ENCODE assay signal across 14 cellular contexts in the genomic region with DNA sequence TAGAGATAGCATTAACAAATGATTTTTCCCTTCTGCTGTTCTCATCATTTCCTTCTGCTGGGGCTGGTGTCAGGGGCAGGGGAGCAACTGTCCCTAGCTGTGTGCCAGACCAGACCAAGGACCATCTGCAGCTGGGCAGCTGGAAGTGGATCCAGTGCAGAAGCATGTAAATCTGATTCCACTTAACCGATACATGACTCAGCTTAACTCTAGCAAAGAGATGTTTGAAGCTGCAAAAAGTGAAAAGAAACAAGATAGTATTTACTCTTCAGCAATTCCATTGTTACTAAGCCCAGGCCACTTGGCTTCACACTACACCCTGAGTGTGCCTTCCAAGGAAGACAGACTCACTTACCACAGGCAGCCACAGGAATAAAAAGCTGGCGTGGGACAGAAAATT.
A peak's percentile ranks its signal among the peaks of the same experiment; 100 is the strongest.
DNase-seq lines count a peak whose midpoint lies in the region; TF ChIP-seq lines count a peak whose summit lies in the region.
"Had no signal": no experiment of that assay in that cellular context is flagged by ENCODE, and none has a peak within 500 bp of the region (broad histone marks: within the 10 kb centered on the region; RNA-seq: fewer than 3 reads in every experiment).

No MANE protein-coding gene starts in this region.

- WGBS in H9 (ENCODE audit: extremely low coverage, insufficient read length, low lambda C conversion rate): no CpG with 5 or more reads among the region's 2 CpGs

- H3K23ac ChIP-seq in H9 (ENCODE audit: insufficient read length, low read depth, low read length): no peak overlapping the region

- no peak overlapping the region for H4K5ac ChIP-seq in H9 (ENCODE audit: insufficient read length, low read depth, low read length)

- H2BK12ac ChIP-seq in H9 (ENCODE audit: insufficient read length, low read depth, low read length): no peak overlapping the region

- DNase-seq in DMS53 treated with DMSO at 0.1 percent for 48 hours (lab: John Stamatoyannopoulos, UW; ENCODE audit: unreplicated experiment) (peak; percentile 58), NCI-H524 (lab: John Stamatoyannopoulos, UW) (peak; percentile 36 to 68), fibroblast of mammary gland (ENCODE audit: low read depth) (peak; percentile 77), progenitor cell of endocrine pancreas (ENCODE audit: low spot score, unreplicated experiment) (no peak), LoVo (ENCODE audit: low spot score) (no peak), H9 (no peak), NCI-H1092 (lab: John Stamatoyannopoulos, UW) (no peak)
- DNase-seq in CD4-positive, alpha-beta memory T cell: no peak
- DNase-seq: activated gamma-delta T cell; effector memory CD8-positive, alpha-beta T cell; NCI-H1105; stimulated activated CD4-positive, alpha-beta T cell treated with anti-CD3 and anti-CD28 coated beads, Interleukin-2, amount 100 ng/mL, for 24 hours; trophoblast cell had no signal

- intact Hi-C loops in CD4-positive, alpha-beta memory T cell (cut with micrococcal nuclease): no loop called here

- H2BK20ac ChIP-seq in H9 (ENCODE audit: low read depth, low read length, poor library complexity, severe bottlenecking): no peak overlapping the region

- no peaks in the 10 kb centered on the region for H3K79me2 ChIP-seq in H9 (ENCODE audit: insufficient read depth, low read length)

- no peaks in the 10 kb centered on the region for H3K4me1 Mint-ChIP-seq in progenitor cell of endocrine pancreas (ENCODE audit: low read depth)
- H3K4me1 Mint-ChIP-seq in CD4-positive, alpha-beta memory T cell: peaks cover 0 to 2% (median 0%) of the 10 kb centered on the region in 4 donors
- H3K4me1 Mint-ChIP-seq in H9: peaks cover 4 to 26% of the 10 kb centered on the region in 2 experiments; a peak in 3 of 4 replicates
- H3K4me1 Mint-ChIP-seq: IgD-negative memory B cell had no signal

- TF ChIP-seq CTCF in fibroblast of mammary gland (conservative IDR thresholded peaks at IDR 0.05; ENCODE audit: control insufficient read depth, insufficient read depth, low read depth, low read length): no peak
- no peak for TF ChIP-seq CTCF in progenitor cell of endocrine pancreas (IDR thresholded peaks at IDR 0.05; ENCODE audit: unreplicated experiment)
- no peak for TF ChIP-seq CTCF in H9 (conservative IDR thresholded peaks at IDR 0.05)

- no peak overlapping the region for H2AFZ ChIP-seq in H9 (ENCODE audit: low read length)

- no peak overlapping the region for H4K8ac ChIP-seq in H9 (replicated peaks; ENCODE audit: insufficient read length, low read depth, low read length)

- H3K4me2 ChIP-seq in H9 (ENCODE audit: insufficient read depth, insufficient read length, low read length): no peak overlapping the region

- H3K18ac ChIP-seq in H9 (ENCODE audit: insufficient read length, low read depth, low read length): no peak overlapping the region

- H3K36me3 Mint-ChIP-seq in progenitor cell of endocrine pancreas (ENCODE audit: insufficient read depth): no peaks in the 10 kb centered on the region
- H3K36me3 Mint-ChIP-seq in CD4-positive, alpha-beta memory T cell: peaks cover 0 to 1% of the 10 kb centered on the region in 2 donors
- H3K36me3 Mint-ChIP-seq in H9 (ENCODE audit: insufficient read depth in 1 of 3, low read depth in 3 of 3): peaks cover 0 to 6% (median 3%) of the 10 kb centered on the region in 3 experiments; a peak in 4 of 7 replicates
- H3K36me3 Mint-ChIP-seq: IgD-negative memory B cell had no signal

- H3K9ac ChIP-seq in H9 (ENCODE audit: extremely low read depth, insufficient read length, low read length): no peak overlapping the region

- no peak overlapping the region for H3K4ac ChIP-seq in H9 (ENCODE audit: low read depth, low read length)

- no peak overlapping the region for H3K14ac ChIP-seq in H9 (ENCODE audit: insufficient read depth, low read length)

- H3K27ac ChIP-seq in CD4-positive, alpha-beta memory T cell (ENCODE audit: low read depth, low read length): no peak overlapping the region
- no peak overlapping the region for H3K27ac ChIP-seq in H9 (ENCODE audit: insufficient read length, low read depth, low read length)

- no peaks in the 10 kb centered on the region for H3K27me3 ChIP-seq in CD4-positive, alpha-beta memory T cell (ENCODE audit: insufficient read depth, low read length)
- H3K27me3 ChIP-seq in H9 (ENCODE audit: insufficient read depth, low read length): no peaks in the 10 kb centered on the region

- CTCF ChIA-PET in CD4-positive, alpha-beta memory T cell (lab: Charles Lee; ENCODE audit: partially characterized antibody): interaction anchor here (1.1 kb wide), 2 partner anchors 9 to 11 kb away, joined by 3 read pairs; no protein-coding TSS in a partner anchor

- H2BK120ac ChIP-seq in H9 (ENCODE audit: low read depth, low read length, poor library complexity, severe bottlenecking): no peak overlapping the region

- H3K36me3 ChIP-seq in CD4-positive, alpha-beta memory T cell (ENCODE audit: insufficient read depth, low read length): no peaks in the 10 kb centered on the region

- no peak overlapping the region for H2BK5ac ChIP-seq in H9 (ENCODE audit: insufficient read length, low read length)

- H3K23me2 ChIP-seq in H9 (ENCODE audit: insufficient read length, low read depth, low read length, poor library complexity, severe bottlenecking): no peaks in the 10 kb centered on the region

- H3K27me3 Mint-ChIP-seq in progenitor cell of endocrine pancreas (no peaks in the 10 kb centered on the region), H9 (ENCODE audit: low read depth) (no peaks in the 10 kb centered on the region; the same call in 1 of the 2 replicates)
- H3K27me3 Mint-ChIP-seq in CD4-positive, alpha-beta memory T cell: peaks cover 1 to 2% of the 10 kb centered on the region in 2 donors
- H3K27me3 Mint-ChIP-seq: IgD-negative memory B cell had no signal

- H3K56ac ChIP-seq in H9 (ENCODE audit: insufficient read length, low read depth, low read length): no peak overlapping the region

- no peaks in the 10 kb centered on the region for H3K4me1 ChIP-seq in CD4-positive, alpha-beta memory T cell (ENCODE audit: insufficient read depth, low read length)
- H3K4me1 ChIP-seq in H9 (ENCODE audit: insufficient read depth, low read length): no peaks in the 10 kb centered on the region; the same call in 1 of the 2 replicates

- H3K27ac Mint-ChIP-seq in progenitor cell of endocrine pancreas: peak overlapping the region; percentile 22
- H3K27ac Mint-ChIP-seq in CD4-positive, alpha-beta memory T cell: no peak overlapping the region
- no peak overlapping the region; a peak in 1 of 7 replicates for H3K27ac Mint-ChIP-seq in H9
- H3K27ac Mint-ChIP-seq: effector memory CD8-positive, alpha-beta T cell; IgD-negative memory B cell had no signal

- H3K9me3 Mint-ChIP-seq in progenitor cell of endocrine pancreas (ENCODE audit: low read depth) (peaks cover 9% of the 10 kb centered on the region), H9 (peaks cover 2 to 14% of the 10 kb centered on the region in 2 experiments; a peak in 4 of 5 replicates)
- peaks cover 0 to 21% (median 6%) of the 10 kb centered on the region in 8 donors for H3K9me3 Mint-ChIP-seq in CD4-positive, alpha-beta memory T cell

- POLR2A ChIA-PET in CD4-positive, alpha-beta memory T cell (lab: Charles Lee; ENCODE audit: partially characterized antibody): no interaction called here

- no peaks in the 10 kb centered on the region for H3K9me3 ChIP-seq in CD4-positive, alpha-beta memory T cell (ENCODE audit: control insufficient read depth in 1 of 2, low read length in 2 of 2)
- H3K9me3 ChIP-seq in H9 (ENCODE audit: control insufficient read depth, low read depth, low read length): no peaks in the 10 kb centered on the region

- no peak overlapping the region for H3K4me3 ChIP-seq in fibroblast of mammary gland (ENCODE audit: control insufficient read depth, low read depth, low read length)
- no peak overlapping the region for H3K4me3 ChIP-seq in CD4-positive, alpha-beta memory T cell (ENCODE audit: low read length in 2 of 2)

- H3K4me3 Mint-ChIP-seq in progenitor cell of endocrine pancreas (ENCODE audit: low read depth) (no peak overlapping the region), H9 (no peak overlapping the region)
- H3K4me3 Mint-ChIP-seq in CD4-positive, alpha-beta memory T cell: no peak overlapping the region
- H3K4me3 Mint-ChIP-seq: effector memory CD8-positive, alpha-beta T cell; IgD-negative memory B cell had no signal

- H2AK5ac ChIP-seq in H9 (ENCODE audit: insufficient read length, low read length): no peak overlapping the region

- H4K91ac ChIP-seq in H9 (ENCODE audit: insufficient read length, low read depth, low read length): no peak overlapping the region

- no peaks in the 10 kb centered on the region for H3K79me1 ChIP-seq in H9 (ENCODE audit: insufficient read depth, low read depth, low read length, poor library complexity, severe bottlenecking)

- H2BK15ac ChIP-seq in H9 (ENCODE audit: low read depth, low read length): no peak overlapping the region

- H3T11ph ChIP-seq in H9 (ENCODE audit: low read length): no peak overlapping the region

- H4K20me1 ChIP-seq in H9 (ENCODE audit: control insufficient read depth, insufficient read depth, insufficient read length): no peaks in the 10 kb centered on the region

Comparison
In these comparisons a context has a peak if more than half of its experiments do, and no peak if none do; other contexts are left out.
1. DNase-seq: peak in DMS53 treated with DMSO at 0.1 percent for 48 hours (single experiment), NCI-H524 (2 of 2) and fibroblast of mammary gland (single experiment); none in progenitor cell of endocrine pancreas (single experiment), CD4-positive, alpha-beta memory T cell (0 of 5), LoVo (single experiment), H9 (single experiment) and NCI-H1092 (single experiment).